Comparison of ENCODE assay signal across 1 cellular context in the genomic region with DNA sequence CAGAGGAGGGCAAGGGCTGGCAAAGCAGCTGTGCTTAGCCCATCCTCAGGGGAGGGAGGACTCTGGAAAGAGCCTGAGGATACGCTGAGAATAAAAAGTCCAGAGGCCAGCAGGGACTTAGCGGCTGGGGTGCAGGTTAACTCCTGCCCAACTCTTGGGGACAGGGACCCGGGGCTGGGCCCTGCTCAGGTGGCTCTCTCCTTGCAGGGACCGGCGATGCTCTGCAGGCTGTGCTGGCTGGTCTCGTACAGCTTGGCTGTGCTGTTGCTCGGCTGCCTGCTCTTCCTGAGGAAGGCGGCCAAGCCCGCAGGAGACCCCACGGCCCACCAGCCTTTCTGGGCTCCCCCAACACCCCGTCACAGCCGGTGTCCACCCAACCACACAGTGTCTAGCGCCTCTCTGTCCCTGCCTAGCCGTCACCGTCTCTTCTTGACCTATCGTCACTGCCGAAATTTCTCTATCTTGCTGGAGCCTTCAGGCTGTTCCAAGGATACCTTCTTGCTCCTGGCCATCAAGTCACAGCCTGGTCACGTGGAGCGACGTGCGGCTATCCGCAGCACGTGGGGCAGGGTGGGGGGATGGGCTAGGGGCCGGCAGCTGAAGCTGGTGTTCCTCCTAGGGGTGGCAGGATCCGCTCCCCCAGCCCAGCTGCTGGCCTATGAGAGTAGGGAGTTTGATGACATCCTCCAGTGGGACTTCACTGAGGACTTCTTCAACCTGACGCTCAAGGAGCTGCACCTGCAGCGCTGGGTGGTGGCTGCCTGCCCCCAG.
TF ChIP-seq lines count a peak whose summit lies in the region.

No MANE protein-coding gene starts in this region.

TF ChIP-seq in K562, 482 proteins besides CTCF, POLR2A, EP300 and RAD21 (continues in another document):
- TF ChIP-seq LCOR (CRISPR knock-in tag; IDR thresholded peaks at IDR 0.05): no peak
- no peak for TF ChIP-seq ZNF668 (CRISPR knock-in tag; IDR thresholded peaks at IDR 0.05)
- no peak for TF ChIP-seq DIDO1 (tag; IDR thresholded peaks at IDR 0.05; ENCODE audit: low read depth)
- TF ChIP-seq C11orf30 (IDR thresholded peaks at IDR 0.05; ENCODE audit: low read depth): no peak
- TF ChIP-seq USF1 (CRISPR knock-in tag; IDR thresholded peaks at IDR 0.05): peak; percentile 74
- TF ChIP-seq, protein P1, sequence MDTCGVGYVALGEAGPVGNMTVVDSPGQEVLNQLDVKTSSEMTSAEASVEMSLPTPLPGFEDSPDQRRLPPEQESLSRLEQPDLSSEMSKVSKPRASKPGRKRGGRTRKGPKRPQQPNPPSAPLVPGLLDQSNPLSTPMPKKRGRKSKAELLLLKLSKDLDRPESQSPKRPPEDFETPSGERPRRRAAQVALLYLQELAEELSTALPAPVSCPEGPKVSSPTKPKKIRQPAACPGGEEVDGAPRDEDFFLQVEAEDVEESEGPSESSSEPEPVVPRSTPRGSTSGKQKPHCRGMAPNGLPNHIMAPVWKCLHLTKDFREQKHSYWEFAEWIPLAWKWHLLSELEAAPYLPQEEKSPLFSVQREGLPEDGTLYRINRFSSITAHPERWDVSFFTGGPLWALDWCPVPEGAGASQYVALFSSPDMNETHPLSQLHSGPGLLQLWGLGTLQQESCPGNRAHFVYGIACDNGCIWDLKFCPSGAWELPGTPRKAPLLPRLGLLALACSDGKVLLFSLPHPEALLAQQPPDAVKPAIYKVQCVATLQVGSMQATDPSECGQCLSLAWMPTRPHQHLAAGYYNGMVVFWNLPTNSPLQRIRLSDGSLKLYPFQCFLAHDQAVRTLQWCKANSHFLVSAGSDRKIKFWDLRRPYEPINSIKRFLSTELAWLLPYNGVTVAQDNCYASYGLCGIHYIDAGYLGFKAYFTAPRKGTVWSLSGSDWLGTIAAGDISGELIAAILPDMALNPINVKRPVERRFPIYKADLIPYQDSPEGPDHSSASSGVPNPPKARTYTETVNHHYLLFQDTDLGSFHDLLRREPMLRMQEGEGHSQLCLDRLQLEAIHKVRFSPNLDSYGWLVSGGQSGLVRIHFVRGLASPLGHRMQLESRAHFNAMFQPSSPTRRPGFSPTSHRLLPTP (IDR thresholded peaks at IDR 0.05; ENCODE audit: borderline replicate concordance, extremely low read depth, insufficient read length): no peak
- TF ChIP-seq SPI1 (IDR thresholded peaks at IDR 0.05; ENCODE audit: borderline replicate concordance, low read depth, low read length): no peak
- no peak for TF ChIP-seq GATA2 (CRISPR knock-in tag; IDR thresholded peaks at IDR 0.05)
- peak; percentile 8; the same call in 1 of the 2 replicates for TF ChIP-seq NFIC (IDR thresholded peaks at IDR 0.05)
- TF ChIP-seq ZNF277 (CRISPR knock-in tag; IDR thresholded peaks at IDR 0.05; ENCODE audit: borderline replicate concordance): no peak
- TF ChIP-seq RBFOX2 (IDR thresholded peaks at IDR 0.05; ENCODE audit: low read depth, low read length): peak; percentile 42; the same call in 1 of the 2 replicates
- no peak for TF ChIP-seq ZNF76 (CRISPR knock-in tag; IDR thresholded peaks at IDR 0.05; ENCODE audit: borderline replicate concordance)
- TF ChIP-seq POLR2AphosphoS2 (IDR thresholded peaks at IDR 0.05; ENCODE audit: low read length): 0 out of 2 replicates have a peak, but pooled peaks have one; percentile 59
- TF ChIP-seq SMARCE1 (IDR thresholded peaks at IDR 0.05): no peak
- no peak for TF ChIP-seq KDM1A (IDR thresholded peaks at IDR 0.05)
- no peak for TF ChIP-seq THAP12 (CRISPR knock-in tag; IDR thresholded peaks at IDR 0.05)
- peak; percentile 28 for TF ChIP-seq CCNT2 (IDR thresholded peaks at IDR 0.05; ENCODE audit: borderline replicate concordance, extremely low read depth, insufficient read length, low read depth, low read length)
- TF ChIP-seq ZNF583 (CRISPR knock-in tag; IDR thresholded peaks at IDR 0.05): no peak
- peak; percentile 58; the same call in 1 of the 2 replicates for TF ChIP-seq RAD51 (IDR thresholded peaks at IDR 0.05; ENCODE audit: borderline replicate concordance, low read depth)
- no peak for TF ChIP-seq ZC3H4 (CRISPR knock-in tag; IDR thresholded peaks at IDR 0.05; ENCODE audit: borderline replicate concordance)
- no peak for TF ChIP-seq CEBPB (tag; IDR thresholded peaks at IDR 0.05)
- peak; percentile 62 for TF ChIP-seq RBM22 (IDR thresholded peaks at IDR 0.05; ENCODE audit: low read depth, low read length, poor library complexity, severe bottlenecking)
- TF ChIP-seq FOSL1 (tag; conservative IDR thresholded peaks at IDR 0.05): no peak
- no peak for TF ChIP-seq ZNF316 (IDR thresholded peaks at IDR 0.05)
- peak; percentile 27; the same call in 1 of the 2 replicates for TF ChIP-seq CXXC5 (CRISPR knock-in tag; IDR thresholded peaks at IDR 0.05)
- TF ChIP-seq GABPB2 (CRISPR knock-in tag; conservative IDR thresholded peaks at IDR 0.05): no peak
- no peak for TF ChIP-seq GATAD2A (IDR thresholded peaks at IDR 0.05)
- TF ChIP-seq TFE3 (CRISPR knock-in tag; IDR thresholded peaks at IDR 0.05): no peak
- TF ChIP-seq, protein P2, sequence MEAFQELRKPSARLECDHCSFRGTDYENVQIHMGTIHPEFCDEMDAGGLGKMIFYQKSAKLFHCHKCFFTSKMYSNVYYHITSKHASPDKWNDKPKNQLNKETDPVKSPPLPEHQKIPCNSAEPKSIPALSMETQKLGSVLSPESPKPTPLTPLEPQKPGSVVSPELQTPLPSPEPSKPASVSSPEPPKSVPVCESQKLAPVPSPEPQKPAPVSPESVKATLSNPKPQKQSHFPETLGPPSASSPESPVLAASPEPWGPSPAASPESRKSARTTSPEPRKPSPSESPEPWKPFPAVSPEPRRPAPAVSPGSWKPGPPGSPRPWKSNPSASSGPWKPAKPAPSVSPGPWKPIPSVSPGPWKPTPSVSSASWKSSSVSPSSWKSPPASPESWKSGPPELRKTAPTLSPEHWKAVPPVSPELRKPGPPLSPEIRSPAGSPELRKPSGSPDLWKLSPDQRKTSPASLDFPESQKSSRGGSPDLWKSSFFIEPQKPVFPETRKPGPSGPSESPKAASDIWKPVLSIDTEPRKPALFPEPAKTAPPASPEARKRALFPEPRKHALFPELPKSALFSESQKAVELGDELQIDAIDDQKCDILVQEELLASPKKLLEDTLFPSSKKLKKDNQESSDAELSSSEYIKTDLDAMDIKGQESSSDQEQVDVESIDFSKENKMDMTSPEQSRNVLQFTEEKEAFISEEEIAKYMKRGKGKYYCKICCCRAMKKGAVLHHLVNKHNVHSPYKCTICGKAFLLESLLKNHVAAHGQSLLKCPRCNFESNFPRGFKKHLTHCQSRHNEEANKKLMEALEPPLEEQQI (IDR thresholded peaks at IDR 0.05): no peak
- TF ChIP-seq, protein P3, sequence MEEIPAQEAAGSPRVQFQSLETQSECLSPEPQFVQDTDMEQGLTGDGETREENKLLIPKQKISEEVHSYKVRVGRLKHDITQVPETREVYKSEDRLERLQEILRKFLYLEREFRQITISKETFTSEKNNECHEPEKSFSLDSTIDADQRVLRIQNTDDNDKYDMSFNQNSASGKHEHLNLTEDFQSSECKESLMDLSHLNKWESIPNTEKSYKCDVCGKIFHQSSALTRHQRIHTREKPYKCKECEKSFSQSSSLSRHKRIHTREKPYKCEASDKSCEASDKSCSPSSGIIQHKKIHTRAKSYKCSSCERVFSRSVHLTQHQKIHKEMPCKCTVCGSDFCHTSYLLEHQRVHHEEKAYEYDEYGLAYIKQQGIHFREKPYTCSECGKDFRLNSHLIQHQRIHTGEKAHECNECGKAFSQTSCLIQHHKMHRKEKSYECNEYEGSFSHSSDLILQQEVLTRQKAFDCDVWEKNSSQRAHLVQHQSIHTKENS (CRISPR knock-in tag; IDR thresholded peaks at IDR 0.05): no peak
- TF ChIP-seq SRSF7 (optimal IDR thresholded peaks at IDR 0.05; ENCODE audit: low read depth, low read length): no peak
- no peak for TF ChIP-seq KLF16 (IDR thresholded peaks at IDR 0.05)
- no peak for TF ChIP-seq THRA (IDR thresholded peaks at IDR 0.05)
- TF ChIP-seq, protein P4, sequence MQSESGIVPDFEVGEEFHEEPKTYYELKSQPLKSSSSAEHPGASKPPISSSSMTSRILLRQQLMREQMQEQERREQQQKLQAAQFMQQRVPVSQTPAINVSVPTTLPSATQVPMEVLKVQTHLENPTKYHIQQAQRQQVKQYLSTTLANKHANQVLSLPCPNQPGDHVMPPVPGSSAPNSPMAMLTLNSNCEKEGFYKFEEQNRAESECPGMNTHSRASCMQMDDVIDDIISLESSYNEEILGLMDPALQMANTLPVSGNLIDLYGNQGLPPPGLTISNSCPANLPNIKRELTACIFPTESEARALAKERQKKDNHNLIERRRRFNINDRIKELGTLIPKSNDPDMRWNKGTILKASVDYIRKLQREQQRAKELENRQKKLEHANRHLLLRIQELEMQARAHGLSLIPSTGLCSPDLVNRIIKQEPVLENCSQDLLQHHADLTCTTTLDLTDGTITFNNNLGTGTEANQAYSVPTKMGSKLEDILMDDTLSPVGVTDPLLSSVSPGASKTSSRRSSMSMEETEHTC (IDR thresholded peaks at IDR 0.05): no peak
- no peak for TF ChIP-seq NUFIP1 (IDR thresholded peaks at IDR 0.05; ENCODE audit: partially characterized antibody)
- TF ChIP-seq PTBP1 (IDR thresholded peaks at IDR 0.05; ENCODE audit: low read depth, low read length): no peak
- TF ChIP-seq BDP1 (IDR thresholded peaks at IDR 0.05; ENCODE audit: insufficient read depth, insufficient read length): no peak
- peak; percentile 75 for TF ChIP-seq SUPT5H (IDR thresholded peaks at IDR 0.05)
- TF ChIP-seq FOXP4 (CRISPR knock-in tag; IDR thresholded peaks at IDR 0.05; ENCODE audit: borderline replicate concordance): no peak
